In the genomic region with DNA sequence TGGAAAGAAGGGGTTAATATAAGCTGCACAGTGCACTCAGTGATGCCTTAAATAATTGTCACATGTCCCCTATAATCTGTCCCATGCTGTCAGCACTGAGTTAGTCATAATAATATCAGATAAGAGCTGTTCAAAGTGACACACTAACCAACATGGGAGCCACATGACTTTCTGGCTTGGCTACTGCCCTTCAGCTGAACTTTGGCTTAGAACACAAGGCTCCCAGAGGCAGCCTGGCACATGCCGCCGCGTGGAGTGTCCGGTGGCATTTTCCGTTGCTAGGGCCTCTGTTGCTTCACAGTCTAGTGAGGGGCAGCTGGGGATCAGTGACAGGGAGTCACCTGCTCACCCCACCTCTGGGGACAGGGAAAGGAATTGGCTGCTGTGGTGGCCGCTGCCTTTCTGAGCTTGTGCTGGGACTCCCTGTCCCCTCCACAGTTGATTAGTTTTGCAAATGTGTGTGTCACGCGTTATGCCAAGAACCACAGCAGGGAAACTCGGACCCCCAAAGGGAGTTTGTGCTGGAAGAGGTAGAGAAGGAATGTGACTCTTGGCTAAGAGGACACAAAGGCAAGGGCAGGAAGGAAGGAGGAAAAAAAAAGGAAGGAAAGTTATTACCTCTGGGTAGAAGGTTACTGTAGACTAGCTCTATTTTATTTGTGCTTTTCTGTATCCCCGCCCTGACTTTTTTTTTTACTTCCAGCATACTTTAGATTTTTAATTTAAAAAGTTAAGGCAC, we compare ENCODE assay signal across 12 cellular contexts. TPM values are rescaled to one million over a fixed set of nuclear protein-coding genes. Genes with fewer than 3 reads are reported as not detected.
DNase-seq lines count a peak whose midpoint lies in the region; ATAC-seq and TF ChIP-seq lines count a peak whose summit lies in the region.
"Had no signal": no experiment of that assay in that cellular context is flagged by ENCODE, and none has a peak within 500 bp of the region (broad histone marks: within the 10 kb centered on the region; RNA-seq: fewer than 3 reads in every experiment).

No MANE protein-coding gene starts in this region.

- DNase-seq in LNCaP clone FGC (ENCODE audit: low read depth), result peak; percentile 28
- peak; percentile 44 for DNase-seq in epithelial cell of proximal tubule (ENCODE audit: low read depth)
- peak; percentile 82 to 95 for DNase-seq in lower leg skin (ENCODE audit: low spot score in 2 of 2)
- DNase-seq in stromal cell of bone marrow (ENCODE audit: low read depth), result peak; percentile 50
- DNase-seq in NCI-H1092 (lab: John Stamatoyannopoulos, UW), result no peak
- no peak for DNase-seq in stimulated activated naive CD4-positive, alpha-beta T cell (lab: John Stamatoyannopoulos, UW)
- DNase-seq: activated CD4-positive, alpha-beta T cell treated with anti-CD3 and anti-CD28 coated beads, Interleukin-2, amount 10 ng/mL, durations not matched to agents 24 days and 14 days; cortex of kidney; DND-41; OCI-M1 had no signal

- TF ChIP-seq POLR2A in lower leg skin (IDR thresholded peaks at IDR 0.05), result no peak

- intact Hi-C loops in lower leg skin (cut with DNase I; ENCODE audit: low total_unique reads), result no loop called here

- ATAC-seq in HG03342 (IDR thresholded peaks at IDR 0.05; ENCODE audit: unreplicated experiment) (no peak), GM18517 (IDR thresholded peaks at IDR 0.05; ENCODE audit: unreplicated experiment) (no peak)

- H3K4me3 ChIP-seq in LNCaP clone FGC (ENCODE audit: low read depth, low read length) (no peak overlapping the region), epithelial cell of proximal tubule (ENCODE audit: low read depth, low read length) (no peak overlapping the region), lower leg skin (ENCODE audit: low read depth, poor library complexity, severe bottlenecking) (no peak overlapping the region)

- no peak for TF ChIP-seq CTCF in LNCaP clone FGC (IDR thresholded peaks at IDR 0.05; ENCODE audit: control insufficient read depth, extremely low read depth, insufficient read depth)
- TF ChIP-seq CTCF in epithelial cell of proximal tubule (conservative IDR thresholded peaks at IDR 0.05; ENCODE audit: low read depth, low read length), result no peak
- TF ChIP-seq CTCF in lower leg skin (IDR thresholded peaks at IDR 0.05), result no peak

- WGBS in lower leg skin, 2 donors, result 37 to 41% methylated on average over 10 of the region's 10 CpGs

RNA-seq across cellular contexts. Expression of a gene that starts 41.1 kb away (rescaled TPM):
- total RNA-seq in epithelial cell of proximal tubule (0.72 and 1.4 TPM in 2 replicates), lower leg skin (10 to 100 TPM in 2 of 4 donors, 1 to 10 TPM in 2; 3.4 to 40.0 (median 14.1) TPM)
- total RNA-seq: activated CD4-positive, alpha-beta T cell treated with anti-CD3 and anti-CD28 coated beads, Interleukin-2, amount 10 ng/mL, durations not matched to agents 24 days and 14 days had no signal

Comparison
In these comparisons a context has a peak if more than half of its experiments do, and no peak if none do; other contexts are left out.
1. DNase-seq: peak in LNCaP clone FGC (single experiment), epithelial cell of proximal tubule (single experiment), lower leg skin (2 of 2) and stromal cell of bone marrow (single experiment); none in NCI-H1092 (single experiment) and stimulated activated naive CD4-positive, alpha-beta T cell (0 of 6).